ENCODE assay signal across 13 cellular contexts in the genomic region with DNA sequence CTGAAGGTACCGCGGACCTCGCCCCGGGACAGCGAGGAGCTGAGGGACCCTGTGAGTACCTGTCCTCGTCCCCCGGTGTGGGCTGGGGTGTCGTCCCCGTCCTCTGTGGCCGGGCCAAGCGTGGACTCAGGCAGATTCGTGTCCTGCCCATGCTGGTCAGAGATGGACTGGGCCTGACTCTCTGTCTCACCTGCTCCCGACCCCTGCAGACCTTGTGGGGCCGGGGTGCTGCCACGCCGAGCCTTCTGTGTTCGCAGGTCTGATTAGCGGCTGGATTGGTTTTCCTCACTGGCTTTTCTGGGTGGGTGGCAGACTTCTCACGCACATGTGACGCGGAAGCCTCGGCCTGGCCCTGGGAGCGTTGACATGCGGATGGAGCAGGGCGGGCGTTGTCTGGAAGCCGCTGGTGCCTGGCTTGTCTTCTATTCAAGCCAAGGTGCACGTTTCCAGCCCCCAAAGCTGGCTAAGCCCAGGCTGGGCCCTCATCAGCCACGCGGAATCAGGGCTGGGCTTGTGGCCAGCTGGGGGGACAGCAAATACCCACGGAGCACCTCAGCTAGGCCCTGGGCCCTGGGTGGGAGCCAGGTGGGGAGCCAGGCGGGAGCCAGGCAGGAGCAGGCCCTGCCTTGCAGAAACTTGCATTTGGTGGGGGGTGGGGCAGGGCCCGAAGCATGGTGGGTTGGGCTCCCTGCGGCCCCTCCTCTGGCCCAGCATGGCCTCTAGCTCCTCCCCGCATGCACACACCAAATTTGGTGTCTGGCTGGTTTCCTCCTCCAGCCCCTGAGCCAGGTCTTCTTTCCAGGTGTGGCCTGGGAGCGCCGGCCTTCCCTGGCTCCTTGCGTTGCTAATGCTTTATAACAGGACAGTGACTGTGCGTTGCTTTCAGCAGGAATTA. TPM values are rescaled to one million over a fixed set of nuclear protein-coding genes. Genes with fewer than 3 reads are reported as not detected.
DNase-seq lines count a peak whose midpoint lies in the region; ATAC-seq and TF ChIP-seq lines count a peak whose summit lies in the region.
"Had no signal": no experiment of that assay in that cellular context is flagged by ENCODE, and none has a peak within 500 bp of the region (broad histone marks: within the 10 kb centered on the region; RNA-seq: fewer than 3 reads in every experiment).

No MANE protein-coding gene starts in this region.

- peak; percentile 5 for DNase-seq in NCI-H1105 treated with DMSO at 0.1 percent for 48 hours (lab: John Stamatoyannopoulos, UW)
- DNase-seq in foreskin keratinocyte, result peak; percentile 79 to 90
- DNase-seq in neural progenitor cell (ENCODE audit: low spot score), result peak; percentile 41
- no peak for DNase-seq in SW 1271 (lab: John Stamatoyannopoulos, UW)
- no peak for DNase-seq in hepatocyte (ENCODE audit: low spot score)
- DNase-seq: activated CD8-positive, alpha-beta T cell treated with anti-CD3 and anti-CD28 coated beads for 36 hours; DMS153; NCI-H2227 treated with DMSO at 0.1 percent for 48 hours; ovary; stomach had no signal

- H3K79me2 ChIP-seq in neural progenitor cell (ENCODE audit: low read depth), result no peaks in the 10 kb centered on the region
- peaks cover 25% of the 10 kb centered on the region for H3K79me2 ChIP-seq in hepatocyte

- no peaks in the 10 kb centered on the region for H3K9me3 ChIP-seq in ES-I3 (ENCODE audit: control insufficient read depth, insufficient read depth, low read length)
- no peaks in the 10 kb centered on the region for H3K9me3 ChIP-seq in neural progenitor cell (ENCODE audit: low read depth)
- H3K9me3 ChIP-seq in hepatocyte (ENCODE audit: low read depth), result no peaks in the 10 kb centered on the region
- H3K9me3 ChIP-seq: ovary, stomach had no signal

- peak overlapping the region; percentile 69 for H3K27ac ChIP-seq in foreskin keratinocyte
- H3K27ac ChIP-seq in neural progenitor cell, result no peak overlapping the region
- H3K27ac ChIP-seq in hepatocyte, result no peak overlapping the region
- H3K27ac ChIP-seq: ovary, stomach had no signal

- no peaks in the 10 kb centered on the region for H3K9me2 ChIP-seq in hepatocyte (replicated peaks; ENCODE audit: insufficient read depth)

- H2AFZ ChIP-seq in neural progenitor cell (replicated peaks) (no peak overlapping the region), hepatocyte (no peak overlapping the region)

- peaks cover 2% of the 10 kb centered on the region for H3K9me3 Mint-ChIP-seq in neural progenitor cell
- H3K9me3 Mint-ChIP-seq: activated CD8-positive, alpha-beta T cell treated with anti-CD3 and anti-CD28 coated beads for 36 hours had no signal

- no peaks in the 10 kb centered on the region for H3F3A ChIP-seq in neural progenitor cell (ENCODE audit: low read depth)

- TF ChIP-seq CTCF in foreskin keratinocyte (conservative IDR thresholded peaks at IDR 0.05), result no peak
- TF ChIP-seq CTCF in neural progenitor cell (IDR thresholded peaks at IDR 0.05), result no peak
- TF ChIP-seq CTCF in hepatocyte (IDR thresholded peaks at IDR 0.05; ENCODE audit: poor library complexity), result no peak

- peaks cover 7% of the 10 kb centered on the region for H3K36me3 Mint-ChIP-seq in neural progenitor cell

- H3K27ac Mint-ChIP-seq in neural progenitor cell, result peak overlapping the region; percentile 88
- H3K27ac Mint-ChIP-seq: activated CD8-positive, alpha-beta T cell treated with anti-CD3 and anti-CD28 coated beads for 36 hours had no signal

- H3K27me3 ChIP-seq in foreskin keratinocyte, result no peaks in the 10 kb centered on the region
- H3K27me3 ChIP-seq in neural progenitor cell, result no peaks in the 10 kb centered on the region
- H3K27me3 ChIP-seq in hepatocyte, result no peaks in the 10 kb centered on the region
- H3K27me3 ChIP-seq: ovary, stomach had no signal

- H3K4me1 ChIP-seq in ES-I3 (ENCODE audit: insufficient read depth, low read length) (peaks cover 8% of the 10 kb centered on the region; the same call in 1 of the 2 replicates), foreskin keratinocyte (peaks cover 15% of the 10 kb centered on the region), neural progenitor cell (no peaks in the 10 kb centered on the region), hepatocyte (ENCODE audit: insufficient read depth) (no peaks in the 10 kb centered on the region)

- H3K4me3 ChIP-seq in neural progenitor cell (no peak overlapping the region), hepatocyte (no peak overlapping the region)
- H3K4me3 ChIP-seq: ovary, stomach had no signal

- peaks cover 7% of the 10 kb centered on the region for H3K4me1 Mint-ChIP-seq in neural progenitor cell

- peak; percentile 87 for ATAC-seq in foreskin keratinocyte
- no peak for ATAC-seq in GM21723 (IDR thresholded peaks at IDR 0.05; ENCODE audit: unreplicated experiment)
- ATAC-seq in HG02763 (IDR thresholded peaks at IDR 0.05; ENCODE audit: unreplicated experiment), result no peak
- ATAC-seq: activated CD8-positive, alpha-beta T cell treated with anti-CD3 and anti-CD28 coated beads for 36 hours had no signal

- H4K20me1 ChIP-seq in neural progenitor cell (ENCODE audit: low read depth) (no peaks in the 10 kb centered on the region), hepatocyte (ENCODE audit: insufficient read depth, poor library complexity, severe bottlenecking) (no peaks in the 10 kb centered on the region)

- H3K36me3 ChIP-seq in ES-I3 (ENCODE audit: insufficient read depth, low read length) (no peaks in the 10 kb centered on the region), neural progenitor cell (no peaks in the 10 kb centered on the region), hepatocyte (replicated peaks; ENCODE audit: insufficient read depth, low read depth) (no peaks in the 10 kb centered on the region)
- H3K36me3 ChIP-seq: ovary had no signal

- H3K27me3 Mint-ChIP-seq in neural progenitor cell (ENCODE audit: insufficient read depth, low read depth), result peaks cover 11% of the 10 kb centered on the region
- H3K27me3 Mint-ChIP-seq: activated CD8-positive, alpha-beta T cell treated with anti-CD3 and anti-CD28 coated beads for 36 hours had no signal

- H3K9ac ChIP-seq in ES-I3 (ENCODE audit: low read depth, low read length) (peak overlapping the region; percentile 22; the same call in 1 of the 2 replicates), neural progenitor cell (no peak overlapping the region)

- H3K4me2 ChIP-seq in neural progenitor cell (no peak overlapping the region), hepatocyte (no peak overlapping the region)

- 89% methylated on average over 38 of the region's 39 CpGs for WGBS in hepatocyte (ENCODE audit: low lambda C conversion rate, missing lambda C conversion rate)

- H3K4me3 Mint-ChIP-seq in neural progenitor cell, result no peak overlapping the region
- H3K4me3 Mint-ChIP-seq: activated CD8-positive, alpha-beta T cell treated with anti-CD3 and anti-CD28 coated beads for 36 hours had no signal

RNA-seq across cellular contexts. Expression of a gene that starts 7.0 kb away (rescaled TPM):
- 10.5 and 15.1 TPM in 2 replicates for total RNA-seq in foreskin keratinocyte
- 5.5 and 5.9 TPM in 2 replicates for polyA plus RNA-seq in foreskin keratinocyte
- total RNA-seq in neural progenitor cell (ENCODE audit: low replicate concordance), result 30.2 and 32.2 TPM in 2 replicates
- 21.2 and 21.8 TPM in 2 replicates for total RNA-seq in hepatocyte
- 31.0 and 32.6 TPM in 2 replicates for polyA plus RNA-seq in hepatocyte

Comparison
In these comparisons a context has a peak if more than half of its experiments do, and no peak if none do; other contexts are left out.
1. DNase-seq: peak in NCI-H1105 treated with DMSO at 0.1 percent for 48 hours (single experiment), foreskin keratinocyte (2 of 2) and neural progenitor cell (single experiment); none in SW 1271 (0 of 2) and hepatocyte (single experiment).